11 cellular contexts compared by ENCODE assay signal in genomic region chr2:105856576-105856975, GRCh38.
A peak's percentile ranks its signal among the peaks of the same experiment; 100 is the strongest.
DNase-seq lines count a peak whose midpoint lies in the region; ATAC-seq and TF ChIP-seq lines count a peak whose summit lies in the region.
"Had no signal": no experiment of that assay in that cellular context is flagged by ENCODE, and none has a peak within 500 bp of the region (broad histone marks: within the 10 kb centered on the region; RNA-seq: fewer than 3 reads in every experiment).

No MANE protein-coding gene starts in this region.

- H3K4me1 ChIP-seq in CD4-positive, alpha-beta memory T cell (ENCODE audit: insufficient read depth, low read length): peaks cover 98% of the 10 kb centered on the region

- peaks cover 8% of the 10 kb centered on the region for H3K36me3 ChIP-seq in CD4-positive, alpha-beta memory T cell (ENCODE audit: insufficient read depth, low read length)

- H3K9me3 Mint-ChIP-seq in CD4-positive, alpha-beta memory T cell: peaks cover 0 to 2% (median 0%) of the 10 kb centered on the region in 8 donors
- H3K9me3 Mint-ChIP-seq in T-cell (peaks cover 0 to 4% (median 0%) of the 10 kb centered on the region in 3 donors), natural killer cell (no peaks in the 10 kb centered on the region)
- H3K9me3 Mint-ChIP-seq in central memory CD8-positive, alpha-beta T cell: no peaks in the 10 kb centered on the region

- H3K27me3 Mint-ChIP-seq in CD4-positive, alpha-beta memory T cell: no peaks in the 10 kb centered on the region
- H3K27me3 Mint-ChIP-seq in T-cell: no peaks in the 10 kb centered on the region
- H3K27me3 Mint-ChIP-seq in central memory CD8-positive, alpha-beta T cell: no peaks in the 10 kb centered on the region
- H3K27me3 Mint-ChIP-seq in natural killer cell (ENCODE audit: low read depth in 2 of 2): no peaks in the 10 kb centered on the region

- peak overlapping the region; percentile 92 to 99 (median 96) for H3K27ac Mint-ChIP-seq in CD4-positive, alpha-beta memory T cell
- H3K27ac Mint-ChIP-seq in T-cell (peak overlapping the region; percentile 97 to 98), natural killer cell (peak overlapping the region; percentile 75 to 84)
- peak overlapping the region; percentile 96 for H3K27ac Mint-ChIP-seq in central memory CD8-positive, alpha-beta T cell (ENCODE audit: low read depth)

- H3K9me3 ChIP-seq in CD4-positive, alpha-beta memory T cell (ENCODE audit: control insufficient read depth in 1 of 2, low read length in 2 of 2): no peaks in the 10 kb centered on the region
- H3K9me3 ChIP-seq: mucosa of descending colon had no signal

- H3K4me1 Mint-ChIP-seq in CD4-positive, alpha-beta memory T cell: peaks cover 71 to 92% (median 81%) of the 10 kb centered on the region in 4 donors
- H3K4me1 Mint-ChIP-seq in T-cell (peaks cover 90 to 92% (median 92%) of the 10 kb centered on the region in 3 donors), natural killer cell (peaks cover 57 to 67% of the 10 kb centered on the region in 2 donors)
- peaks cover 82% of the 10 kb centered on the region for H3K4me1 Mint-ChIP-seq in central memory CD8-positive, alpha-beta T cell

- peak; percentile 29 to 65 (median 36) for ATAC-seq in T-cell (replicated peaks in 1 of 4)
- peak; percentile 54 for ATAC-seq in central memory CD8-positive, alpha-beta T cell (replicated peaks; ENCODE audit: extremely low read depth, poor library complexity, severe bottlenecking)
- ATAC-seq in natural killer cell: no peak
- no peak for ATAC-seq in HG02678 (IDR thresholded peaks at IDR 0.05; ENCODE audit: unreplicated experiment)
- no peak for ATAC-seq in GM21529 (IDR thresholded peaks at IDR 0.05; ENCODE audit: unreplicated experiment)

- peak overlapping the region; percentile 79 to 94 (median 84) for H3K4me3 Mint-ChIP-seq in CD4-positive, alpha-beta memory T cell
- H3K4me3 Mint-ChIP-seq in T-cell (peak overlapping the region; percentile 74 to 81 (median 79)), natural killer cell (peak overlapping the region; percentile 52)
- H3K4me3 Mint-ChIP-seq in central memory CD8-positive, alpha-beta T cell: peak overlapping the region; percentile 73

- intact Hi-C loops in CD4-positive, alpha-beta memory T cell (cut with micrococcal nuclease): loop anchor here (1.0 to 2.0 kb wide), 5 partner anchors 20 to 238 kb away; no protein-coding TSS in a partner anchor
- intact Hi-C loops in natural killer cell (cut with micrococcal nuclease): no loop called here

- peaks cover 36 to 57% of the 10 kb centered on the region in 2 donors for H3K36me3 Mint-ChIP-seq in CD4-positive, alpha-beta memory T cell
- peaks cover 38% of the 10 kb centered on the region for H3K36me3 Mint-ChIP-seq in T-cell
- H3K36me3 Mint-ChIP-seq in central memory CD8-positive, alpha-beta T cell (ENCODE audit: insufficient read depth): peaks cover 35% of the 10 kb centered on the region
- no peaks in the 10 kb centered on the region for H3K36me3 Mint-ChIP-seq in natural killer cell

- TF ChIP-seq CTCF in natural killer cell (IDR thresholded peaks at IDR 0.05): no peak

- POLR2A ChIA-PET in CD4-positive, alpha-beta memory T cell (lab: Charles Lee; ENCODE audit: partially characterized antibody): interaction anchor here (0.6 to 5.3 kb wide), 25 partner anchors 9 to 304 kb away, joined by 3 to 34 read pairs (median 6); no protein-coding TSS in a partner anchor
- POLR2A ChIA-PET in T-cell (lab: Charles Lee): interaction anchor here (0.6 to 2.1 kb wide), 3 partner anchors 11 to 58 kb away, joined by 3 to 5 read pairs (median 4); no protein-coding TSS in a partner anchor

- H3K4me3 ChIP-seq in CD4-positive, alpha-beta memory T cell (ENCODE audit: low read length in 2 of 2): peak overlapping the region in 1 of 2 donors; percentile 17
- H3K4me3 ChIP-seq: mucosa of descending colon had no signal

- CTCF ChIA-PET in CD4-positive, alpha-beta memory T cell (lab: Charles Lee; ENCODE audit: partially characterized antibody): interaction anchor here (0.7 to 3.9 kb wide), 14 partner anchors 12 to 280 kb away, joined by 3 to 29 read pairs (median 4); no protein-coding TSS in a partner anchor
- CTCF ChIA-PET in T-cell (lab: Charles Lee): interaction anchor here (0.6 to 0.7 kb wide), 8 partner anchors 22 to 178 kb away, joined by 3 to 11 read pairs (median 4); no protein-coding TSS in a partner anchor

- H3K27me3 ChIP-seq in CD4-positive, alpha-beta memory T cell (ENCODE audit: insufficient read depth, low read length): no peaks in the 10 kb centered on the region

- peak overlapping the region; percentile 81 for H3K27ac ChIP-seq in CD4-positive, alpha-beta memory T cell (ENCODE audit: low read depth, low read length)

- DNase-seq in CD4-positive, alpha-beta memory T cell: peak; percentile 44 to 61 (median 52)
- DNase-seq in T-cell: peak in 1 of 34 experiments; percentile 33
- DNase-seq in central memory CD8-positive, alpha-beta T cell (ENCODE audit: low spot score in 2 of 2): no peak
- no peak for DNase-seq in natural killer cell
- no peak for DNase-seq in stimulated activated CD8-positive, alpha-beta memory T cell treated with anti-CD3 and anti-CD28 coated beads, Interleukin-4, amount 100 ng/mL, for 48 hours
- DNase-seq in anterior cingulate cortex (lab: John Stamatoyannopoulos, UW): no peak
- DNase-seq: Karpas-422, mucosa of descending colon, SIG-M5 had no signal

Comparison
In these comparisons a context has a peak if more than half of its experiments do, and no peak if none do; other contexts are left out.
1. DNase-seq: peak in CD4-positive, alpha-beta memory T cell (5 of 5); none in central memory CD8-positive, alpha-beta T cell (0 of 2), natural killer cell (single experiment), stimulated activated CD8-positive, alpha-beta memory T cell treated with anti-CD3 and anti-CD28 coated beads, Interleukin-4, amount 100 ng/mL, for 48 hours (single experiment) and anterior cingulate cortex (0 of 58).
2. ATAC-seq: peak in T-cell (4 of 4) and central memory CD8-positive, alpha-beta T cell (single experiment); none in natural killer cell (0 of 3), HG02678 (single experiment) and GM21529 (single experiment).
3. Peak in every context shown above with its lines, with median percentiles within 50 percentile points of each other: H3K27ac Mint-ChIP-seq and H3K4me3 Mint-ChIP-seq.